9 cellular contexts compared by ENCODE assay signal in genomic region chr1:155977607-155978324, GRCh38. TPM values are rescaled to one million over a fixed set of nuclear protein-coding genes. Genes with fewer than 3 reads are reported as not detected.
A peak's percentile ranks its signal among the peaks of the same experiment; 100 is the strongest.
DNase-seq lines count a peak whose midpoint lies in the region; ATAC-seq and TF ChIP-seq lines count a peak whose summit lies in the region.
"Had no signal": no experiment of that assay in that cellular context is flagged by ENCODE, and none has a peak within 500 bp of the region (broad histone marks: within the 10 kb centered on the region; RNA-seq: fewer than 3 reads in every experiment).

No MANE protein-coding gene starts in this region.

- H3K14ac ChIP-seq in IMR-90 (replicated peaks; ENCODE audit: low read depth, low read length) = peak overlapping the region; percentile 94

- H3K9me3 Mint-ChIP-seq in CD8-positive, alpha-beta memory T cell = no peaks in the 10 kb centered on the region
- H3K9me3 Mint-ChIP-seq in activated CD8-positive, alpha-beta T cell treated with anti-CD3 and anti-CD28 coated beads for 36 hours = no peaks in the 10 kb centered on the region
- no peaks in the 10 kb centered on the region for H3K9me3 Mint-ChIP-seq in naive B cell

- peaks cover 49% of the 10 kb centered on the region for H4K20me1 ChIP-seq in IMR-90 (ENCODE audit: insufficient read depth, low read length)

- peak overlapping the region; percentile 97 for H3K23ac ChIP-seq in IMR-90 (ENCODE audit: low read depth, low read length)

- peak; percentile 23; the same call in 1 of the 2 replicates for TF ChIP-seq POLR2A in IMR-90 (IDR thresholded peaks at IDR 0.05; ENCODE audit: low read depth, low read length)

- DNase-seq in CD8-positive, alpha-beta memory T cell = peak; percentile 28 to 55 (median 41)
- DNase-seq in IMR-90 = no peak
- DNase-seq in activated CD8-positive, alpha-beta T cell treated with anti-CD3 and anti-CD28 coated beads for 36 hours = peak; percentile 91
- no peak for DNase-seq in naive B cell
- DNase-seq in stimulated activated naive CD4-positive, alpha-beta T cell (lab: John Stamatoyannopoulos, UW) = peak in 4 of 6 experiments; percentile 16 to 42 (median 39)
- no peak for DNase-seq in AG08395 (ENCODE audit: low spot score)
- DNase-seq in SHP77 treated with DMSO at 0.1 percent for 48 hours (lab: John Stamatoyannopoulos, UW) = no peak

- H3K36me3 ChIP-seq in CD8-positive, alpha-beta memory T cell (ENCODE audit: insufficient read depth, low read length) = no peaks in the 10 kb centered on the region
- H3K36me3 ChIP-seq in IMR-90 (ENCODE audit: control insufficient read depth, insufficient read depth, low read length) (peaks cover 11% of the 10 kb centered on the region), endocrine pancreas (ENCODE audit: control insufficient read depth, insufficient read depth, low read length) (no peaks in the 10 kb centered on the region)

- H3K18ac ChIP-seq in IMR-90 (ENCODE audit: low read depth, low read length) = peak overlapping the region; percentile 91

- WGBS in IMR-90 (ENCODE audit: extremely low coverage in 2 of 2, insufficient read length in 1 of 2), 2 experiments = 0% methylated on average over 22 of the region's 53 CpGs; no CpG with 5 or more reads in 1 of the 2 experiments

- POLR2A ChIA-PET in CD8-positive, alpha-beta memory T cell (lab: Charles Lee) = interaction anchor here (0.5 to 3.7 kb wide), 9 partner anchors 8 to 409 kb away, joined by 3 to 31 read pairs (median 4); partner anchors contain the start of genes KHDC4 and SYT11
- POLR2A ChIA-PET in IMR-90 (lab: Charles Lee; ENCODE audit: unreplicated experiment) = interaction anchor here (0.6 to 1.4 kb wide), 6 partner anchors 9 to 63 kb away, joined by 3 to 10 read pairs (median 4); no protein-coding TSS in a partner anchor
- POLR2A ChIA-PET in activated CD8-positive, alpha-beta T cell treated with anti-CD3 and anti-CD28 coated beads for 36 hours (lab: Charles Lee) = interaction anchor here (0.6 to 7.5 kb wide), 25 partner anchors 9 to 305 kb away, joined by 3 to 128 read pairs (median 5); partner anchors contain the start of genes GON4L, KHDC4, LMNA and RXFP4

- H3K4me3 ChIP-seq in CD8-positive, alpha-beta memory T cell (ENCODE audit: low read length) = peak overlapping the region; percentile 91
- H3K4me3 ChIP-seq in IMR-90 (ENCODE audit: insufficient read depth, low read depth, low read length) = peak overlapping the region; percentile 94
- no peak overlapping the region for H3K4me3 ChIP-seq in endocrine pancreas (ENCODE audit: control insufficient read depth, insufficient read depth, low read length)

- peak overlapping the region; percentile 66 for H2BK120ac ChIP-seq in IMR-90 (ENCODE audit: low read depth, low read length)

- no peaks in the 10 kb centered on the region for H3K27me3 Mint-ChIP-seq in CD8-positive, alpha-beta memory T cell
- H3K27me3 Mint-ChIP-seq in activated CD8-positive, alpha-beta T cell treated with anti-CD3 and anti-CD28 coated beads for 36 hours = no peaks in the 10 kb centered on the region
- no peaks in the 10 kb centered on the region for H3K27me3 Mint-ChIP-seq in naive B cell

- no peak for TF ChIP-seq RAD21 in IMR-90 (IDR thresholded peaks at IDR 0.05; ENCODE audit: low read length)

- H3K27ac ChIP-seq in CD8-positive, alpha-beta memory T cell (ENCODE audit: low read depth, low read length) = peak overlapping the region; percentile 94
- H3K27ac ChIP-seq in IMR-90 (ENCODE audit: insufficient read depth, low read length) = peak overlapping the region; percentile 99

- H4K5ac ChIP-seq in IMR-90 (ENCODE audit: low read depth, low read length) = peak overlapping the region; percentile 74

- H2AFZ ChIP-seq in IMR-90 (replicated peaks; ENCODE audit: low read length, poor library complexity) = peak overlapping the region; percentile 79

- no TSS peak for BruUV-seq in IMR-90 (replicated peaks; lab: Mats Ljungman, UMichigan)

- peak overlapping the region; percentile 98 for H3K4me2 ChIP-seq in IMR-90 (ENCODE audit: low read depth, low read length)

- H3K4me1 ChIP-seq in CD8-positive, alpha-beta memory T cell (ENCODE audit: insufficient read depth, low read length) = peaks cover 71% of the 10 kb centered on the region
- peaks cover 48% of the 10 kb centered on the region for H3K4me1 ChIP-seq in IMR-90 (ENCODE audit: control insufficient read depth, insufficient read depth, low read length)
- H3K4me1 ChIP-seq in endocrine pancreas (ENCODE audit: control insufficient read depth, insufficient read depth, low read length) = no peaks in the 10 kb centered on the region

- H3K4ac ChIP-seq in IMR-90 (ENCODE audit: low read depth, low read length) = peak overlapping the region; percentile 92

- H3K9ac ChIP-seq in IMR-90 (ENCODE audit: low read depth, low read length) = peak overlapping the region; percentile 87
- peak overlapping the region; percentile 79 for H3K9ac ChIP-seq in endocrine pancreas (ENCODE audit: control insufficient read depth, insufficient read depth, low read length)

- peak overlapping the region; percentile 86 to 99 (median 96) for H3K27ac Mint-ChIP-seq in CD8-positive, alpha-beta memory T cell
- H3K27ac Mint-ChIP-seq in activated CD8-positive, alpha-beta T cell treated with anti-CD3 and anti-CD28 coated beads for 36 hours = peak overlapping the region; percentile 94
- H3K27ac Mint-ChIP-seq in naive B cell = peak overlapping the region; percentile 93 to 99 (median 97)

- H2AK5ac ChIP-seq in IMR-90 (ENCODE audit: low read depth, low read length) = peak overlapping the region; percentile 73

- dilution Hi-C loops in IMR-90 (cut with HindIII; ENCODE audit: low sequenced_read_pairs, unreplicated experiment) = no loop called here

- TF ChIP-seq CTCF in IMR-90 (conservative IDR thresholded peaks at IDR 0.05; ENCODE audit: low read depth, low read length) = no peak
- no peak for TF ChIP-seq CTCF in activated CD8-positive, alpha-beta T cell treated with anti-CD3 and anti-CD28 coated beads for 36 hours (IDR thresholded peaks at IDR 0.05)

- CTCF ChIA-PET in CD8-positive, alpha-beta memory T cell (lab: Charles Lee) = interaction anchor here (0.9 to 5.1 kb wide), 11 partner anchors 10 to 118 kb away, joined by 3 to 34 read pairs (median 9); partner anchors contain the start of gene KHDC4
- CTCF ChIA-PET in IMR-90 (lab: Yijun Ruan, JAX) = interaction anchor here (1.2 kb wide), 1 partner anchor 12 kb away, joined by 4 read pairs; no protein-coding TSS in a partner anchor
- CTCF ChIA-PET in activated CD8-positive, alpha-beta T cell treated with anti-CD3 and anti-CD28 coated beads for 36 hours (lab: Charles Lee) = interaction anchor here (0.7 to 11.1 kb wide), 15 partner anchors 10 to 81 kb away, joined by 3 to 121 read pairs (median 7); partner anchors contain the start of genes KHDC4 and RXFP4

- H3K56ac ChIP-seq in IMR-90 (ENCODE audit: extremely low read depth, insufficient read depth, low read length) = peak overlapping the region; percentile 77

- no peaks in the 10 kb centered on the region for H3K9me3 ChIP-seq in CD8-positive, alpha-beta memory T cell (ENCODE audit: low read length)
- H3K9me3 ChIP-seq in IMR-90 (ENCODE audit: control insufficient read depth, insufficient read depth, low read length) (no peaks in the 10 kb centered on the region), endocrine pancreas (ENCODE audit: control insufficient read depth, low read length) (no peaks in the 10 kb centered on the region)

- in situ Hi-C loops in IMR-90 (cut with MboI; ENCODE audit: low sequenced_read_pairs) = no loop called here

- 0 out of 3 replicates have a peak overlapping the region, but pooled peaks have one; percentile 81 for H2BK15ac ChIP-seq in IMR-90 (ENCODE audit: low read depth, low read length)

- peaks cover 40% of the 10 kb centered on the region for H3K9me1 ChIP-seq in IMR-90 (ENCODE audit: insufficient read depth, low read length)

- H4K91ac ChIP-seq in IMR-90 (ENCODE audit: insufficient read depth, low read depth, low read length) = peak overlapping the region; percentile 94

- H2BK20ac ChIP-seq in IMR-90 (ENCODE audit: low read depth, low read length) = peak overlapping the region; percentile 50; the same call in 1 of the 2 replicates

- peak overlapping the region; percentile 92 to 100 (median 98) for H3K4me3 Mint-ChIP-seq in CD8-positive, alpha-beta memory T cell
- peak overlapping the region; percentile 98 for H3K4me3 Mint-ChIP-seq in activated CD8-positive, alpha-beta T cell treated with anti-CD3 and anti-CD28 coated beads for 36 hours
- H3K4me3 Mint-ChIP-seq in naive B cell = peak overlapping the region; percentile 93 to 99 (median 98)

- peak overlapping the region; percentile 70 to 82; a peak in 3 of 4 replicates for H4K8ac ChIP-seq in IMR-90 (ENCODE audit: low read depth in 2 of 2, low read length in 2 of 2)

- peak overlapping the region; percentile 95 for H2AK9ac ChIP-seq in IMR-90 (replicated peaks; ENCODE audit: low read depth, low read length, poor library complexity)

- ATAC-seq in IMR-90 (ENCODE audit: low read depth) (peak; percentile 19), naive B cell (ENCODE audit: low read depth in 2 of 2) (peak; percentile 14 to 16)
- peak; percentile 43 for ATAC-seq in activated CD8-positive, alpha-beta T cell treated with anti-CD3 and anti-CD28 coated beads for 36 hours

- H3K79me1 ChIP-seq in IMR-90 (ENCODE audit: low read depth in 1 of 2, low read length in 2 of 2) = peaks cover 10 to 83% of the 10 kb centered on the region in 2 experiments; a peak in 3 of 4 replicates

- H3K36me3 Mint-ChIP-seq in CD8-positive, alpha-beta memory T cell = peaks cover 0 to 37% (median 3%) of the 10 kb centered on the region in 3 donors
- peaks cover 62% of the 10 kb centered on the region for H3K36me3 Mint-ChIP-seq in activated CD8-positive, alpha-beta T cell treated with anti-CD3 and anti-CD28 coated beads for 36 hours (ENCODE audit: low read depth)
- H3K36me3 Mint-ChIP-seq in naive B cell = peaks cover 5 to 29% of the 10 kb centered on the region in 2 donors

- no peaks in the 10 kb centered on the region for H3K27me3 ChIP-seq in CD8-positive, alpha-beta memory T cell (ENCODE audit: insufficient read depth, low read length, poor library complexity, severe bottlenecking)
- H3K27me3 ChIP-seq in IMR-90 (ENCODE audit: control insufficient read depth, insufficient read depth, low read length) (no peaks in the 10 kb centered on the region), endocrine pancreas (ENCODE audit: control insufficient read depth, insufficient read depth, low read length) (no peaks in the 10 kb centered on the region)

- intact Hi-C loops in IMR-90 (cut with micrococcal nuclease) = loop anchor here (5.0 kb wide), 1 partner anchor 35 kb away; the partner anchor contains the start of gene RXFP4
- intact Hi-C loops in activated CD8-positive, alpha-beta T cell treated with anti-CD3 and anti-CD28 coated beads for 36 hours (cut with micrococcal nuclease) = loop anchor here (2.0 kb wide), 1 partner anchor 31 kb away; no protein-coding TSS in a partner anchor

- H3K4me1 Mint-ChIP-seq in CD8-positive, alpha-beta memory T cell = peaks cover 76 to 86% (median 77%) of the 10 kb centered on the region in 3 donors
- peaks cover 67% of the 10 kb centered on the region for H3K4me1 Mint-ChIP-seq in activated CD8-positive, alpha-beta T cell treated with anti-CD3 and anti-CD28 coated beads for 36 hours (ENCODE audit: low read depth)
- peaks cover 77 to 84% (median 83%) of the 10 kb centered on the region in 3 donors for H3K4me1 Mint-ChIP-seq in naive B cell

- peak overlapping the region; percentile 93 for H2BK5ac ChIP-seq in IMR-90 (ENCODE audit: low read depth, low read length, poor library complexity, severe bottlenecking)

RNA-seq across cellular contexts. Expression of gene ARHGEF2, which starts 0.6 kb away (rescaled TPM):
- total RNA-seq in CD8-positive, alpha-beta memory T cell = 100 to 1,000 TPM; 168 to 176 TPM
- polyA plus RNA-seq in CD8-positive, alpha-beta memory T cell = 18.8 TPM
- total RNA-seq in IMR-90 (2012; rRNA removed) = 81.4 and 91.8 TPM in 2 replicates
- polyA plus RNA-seq in IMR-90 (2012; rRNA removed) = 101 and 117 TPM in 2 replicates
- 64.3 and 78.0 TPM in 2 replicates for polyA plus RNA-seq in IMR-90 (2012; cell fraction: cytosol; rRNA removed)
- 272 and 424 TPM in 2 replicates for polyA plus RNA-seq in IMR-90 (2012; cell fraction: nucleus; rRNA removed; ENCODE audit: low replicate concordance)
- total RNA-seq in activated CD8-positive, alpha-beta T cell treated with anti-CD3 and anti-CD28 coated beads for 36 hours = 100 to 1,000 TPM; 147 to 150 TPM
- 10 to 100 TPM in 5 of 6 donors, 1 to 10 TPM in 1; 6.9 to 48.4 (median 27.7) TPM for polyA plus RNA-seq in naive B cell (ENCODE audit: low read depth in 6 of 6)

RNA-seq across cellular contexts. Expression of gene RXFP4, which starts 36.3 kb away (rescaled TPM):
- not detected for total RNA-seq in CD8-positive, alpha-beta memory T cell
- polyA plus RNA-seq in CD8-positive, alpha-beta memory T cell = 0.29 TPM
- not detected in 2 replicates for total RNA-seq in IMR-90 (2012; rRNA removed)
- not detected in 2 replicates for polyA plus RNA-seq in IMR-90 (2012; rRNA removed)
- polyA plus RNA-seq in IMR-90 (2012; cell fraction: cytosol; rRNA removed) = not detected in 2 replicates
- 0.07 TPM in 1 of 2 replicates, not detected in the other for polyA plus RNA-seq in IMR-90 (2012; cell fraction: nucleus; rRNA removed; ENCODE audit: low replicate concordance)
- total RNA-seq in activated CD8-positive, alpha-beta T cell treated with anti-CD3 and anti-CD28 coated beads for 36 hours = not detected
- 1 to 10 TPM in 1 of 6 donors, under 1 TPM in 2, not detected in 3; 0.21 to 1.2 (median 0.36) TPM for polyA plus RNA-seq in naive B cell (ENCODE audit: low read depth in 6 of 6)
- total RNA-seq: LHCN-M2 had no signal

RNA-seq across cellular contexts. Expression of gene SSR2, which starts 43.0 kb away (rescaled TPM):
- 100 to 1,000 TPM; 187 to 190 TPM for total RNA-seq in CD8-positive, alpha-beta memory T cell
- polyA plus RNA-seq in CD8-positive, alpha-beta memory T cell = 380 TPM
- 553 and 927 TPM in 2 replicates for total RNA-seq in IMR-90 (2012; rRNA removed)
- polyA plus RNA-seq in IMR-90 (2012; rRNA removed) = 952 and 1,264 TPM in 2 replicates
- polyA plus RNA-seq in IMR-90 (2012; cell fraction: cytosol; rRNA removed) = 935 and 1,213 TPM in 2 replicates
- 229 and 499 TPM in 2 replicates for polyA plus RNA-seq in IMR-90 (2012; cell fraction: nucleus; rRNA removed; ENCODE audit: low replicate concordance)
- 100 to 1,000 TPM; 148 to 150 TPM for total RNA-seq in activated CD8-positive, alpha-beta T cell treated with anti-CD3 and anti-CD28 coated beads for 36 hours
- 100 to 1,000 TPM; 243 to 278 (median 256) TPM for polyA plus RNA-seq in naive B cell (ENCODE audit: low read depth in 6 of 6)

RNA-seq across cellular contexts. Expression of gene KHDC4, which starts 43.6 kb away (rescaled TPM):
- 10 to 100 TPM; 58.8 to 61.2 TPM for total RNA-seq in CD8-positive, alpha-beta memory T cell
- 8.2 TPM for polyA plus RNA-seq in CD8-positive, alpha-beta memory T cell
- 22.5 and 28.0 TPM in 2 replicates for total RNA-seq in IMR-90 (2012; rRNA removed)
- polyA plus RNA-seq in IMR-90 (2012; rRNA removed) (23.4 and 29.9 TPM in 2 replicates), naive B cell (ENCODE audit: low read depth in 6 of 6) (10 to 100 TPM in 1 of 6 donors, 1 to 10 TPM in 5; 5.5 to 10.7 (median 7.2) TPM)
- 9.3 and 11.6 TPM in 2 replicates for polyA plus RNA-seq in IMR-90 (2012; cell fraction: cytosol; rRNA removed)
- polyA plus RNA-seq in IMR-90 (2012; cell fraction: nucleus; rRNA removed; ENCODE audit: low replicate concordance) = 59.4 and 172 TPM in 2 replicates
- 10 to 100 TPM; 68.1 to 71.3 TPM for total RNA-seq in activated CD8-positive, alpha-beta T cell treated with anti-CD3 and anti-CD28 coated beads for 36 hours

Comparison
In these comparisons a context has a peak if more than half of its experiments do, and no peak if none do; other contexts are left out.
1. DNase-seq: peak in CD8-positive, alpha-beta memory T cell (5 of 5), activated CD8-positive, alpha-beta T cell treated with anti-CD3 and anti-CD28 coated beads for 36 hours (single experiment) and stimulated activated naive CD4-positive, alpha-beta T cell (4 of 6); none in IMR-90 (single experiment), naive B cell (single experiment), AG08395 (single experiment) and SHP77 treated with DMSO at 0.1 percent for 48 hours (single experiment).
2. Peak in every context shown above with its lines, with median percentiles within 50 percentile points of each other: H3K27ac Mint-ChIP-seq, H3K4me3 Mint-ChIP-seq and ATAC-seq.